ENCODE assay signal across 1 cellular context in the genomic region with DNA sequence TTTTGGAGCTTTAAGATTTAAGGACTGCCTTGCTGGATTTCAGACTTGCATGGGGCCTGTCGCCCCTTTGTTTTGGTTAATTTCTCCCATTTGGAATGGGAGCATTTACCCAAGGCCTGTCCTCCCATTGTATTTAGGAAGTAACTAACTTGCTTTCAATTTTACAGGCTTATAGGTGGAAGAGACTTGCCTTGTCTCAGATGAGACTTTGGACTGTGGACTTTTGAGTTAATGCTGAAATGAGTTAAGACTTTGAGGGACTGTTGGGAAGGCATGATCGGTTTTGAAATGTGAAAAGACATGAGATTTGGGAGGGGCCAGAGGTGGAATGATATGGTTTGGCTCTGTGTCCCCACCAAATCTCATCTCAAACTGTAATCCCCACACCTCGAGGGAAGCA.
A peak's percentile ranks its signal among the peaks of the same experiment; 100 is the strongest.
TF ChIP-seq lines count a peak whose summit lies in the region.

No MANE protein-coding gene starts in this region.

TF ChIP-seq in HepG2, 621 proteins besides CTCF, POLR2A, EP300 and RAD21:
- TF ChIP-seq POGZ (CRISPR knock-in tag; IDR thresholded peaks at IDR 0.05) (0 out of 2 replicates have a peak, but pooled peaks have one; percentile 31), HNF4A (CRISPR knock-in tag; IDR thresholded peaks at IDR 0.05) (peak; percentile 39; the same call in 1 of the 2 replicates)
TF ChIP-seq in HepG2: peak in this region for 2; not testable (repeated sequence) for 619.
